In the genomic region with DNA sequence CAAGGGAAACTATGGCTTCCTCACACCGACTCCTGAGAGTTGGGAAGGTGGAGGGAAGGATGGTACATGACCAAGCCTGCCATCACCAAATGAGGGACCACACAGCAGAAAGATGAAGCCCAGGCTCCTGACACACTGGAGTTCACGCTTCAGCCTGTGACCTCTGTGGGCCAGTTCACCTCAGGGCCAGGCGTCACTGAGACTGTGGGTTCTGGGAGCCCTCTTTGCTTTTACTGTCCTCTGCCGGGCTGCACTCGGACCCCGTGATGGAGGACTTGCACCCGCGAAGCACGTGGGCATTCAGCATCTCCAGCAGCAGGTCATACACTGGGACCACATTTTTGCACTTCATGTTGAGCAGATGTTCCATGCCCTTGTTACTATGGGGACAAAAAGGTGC, we compare ENCODE assay signal across 19 cellular contexts.
DNase-seq lines count a peak whose midpoint lies in the region; ATAC-seq and TF ChIP-seq lines count a peak whose summit lies in the region.
"Had no signal": no experiment of that assay in that cellular context is flagged by ENCODE, and none has a peak within 500 bp of the region (broad histone marks: within the 10 kb centered on the region; RNA-seq: fewer than 3 reads in every experiment).

No MANE protein-coding gene starts in this region.

- no peak overlapping the region for H3K4me3 Mint-ChIP-seq in activated T-helper 2 cell treated with anti-CD3 and anti-CD28 coated beads, Interferon-gamma antibody, Interleukin-2, Interleukin-4, amounts not matched to agents 10 μg/mL and 5 μg/mL and 100 μg/mL, durations not matched to agents 14 hours and 24 hours and 36 hours (ENCODE audit: low read depth)
- H3K4me3 Mint-ChIP-seq: activated CD4-positive, alpha-beta memory T cell treated with anti-CD3 and anti-CD28 coated beads for 36 hours had no signal

- H3K4me3 ChIP-seq in left ventricle myocardium inferior (no peak overlapping the region), mesenchymal stem cell (ENCODE audit: insufficient read depth in 1 of 2, low read depth in 1 of 2, low read length in 2 of 2) (no peak overlapping the region), coronary artery (no peak overlapping the region)
- H3K4me3 ChIP-seq: gastroesophageal sphincter, smooth muscle cell had no signal

- H2BK12ac ChIP-seq in mesenchymal stem cell (ENCODE audit: low read length in 2 of 2), result peak overlapping the region; percentile 22 to 72

- H3K36me3 ChIP-seq in left ventricle myocardium inferior (peaks cover 36% of the 10 kb centered on the region), mesenchymal stem cell (ENCODE audit: control insufficient read depth in 1 of 2, insufficient read depth in 2 of 2, low read depth in 1 of 2, low read length in 2 of 2) (peaks cover 0 to 6% of the 10 kb centered on the region in 2 experiments)

- no peaks in the 10 kb centered on the region for H3K9me3 ChIP-seq in left ventricle myocardium inferior (replicated peaks)
- no peaks in the 10 kb centered on the region for H3K9me3 ChIP-seq in mesenchymal stem cell (ENCODE audit: control insufficient read depth, low read length)
- H3K9me3 ChIP-seq: Caco-2, gastroesophageal sphincter had no signal

- ATAC-seq in HG03520 (IDR thresholded peaks at IDR 0.05; ENCODE audit: unreplicated experiment) (no peak), GM18502 (IDR thresholded peaks at IDR 0.05; ENCODE audit: poor library complexity, unreplicated experiment) (no peak)
- ATAC-seq: gastroesophageal sphincter, HepG2 had no signal

- H3K4ac ChIP-seq in mesenchymal stem cell (ENCODE audit: low read depth in 1 of 2, low read length in 2 of 2), result peak overlapping the region in 1 of 2 experiments; percentile 87

- H2BK5ac ChIP-seq in mesenchymal stem cell (ENCODE audit: low read depth, low read length, poor library complexity, severe bottlenecking), result peak overlapping the region; percentile 19

- DNase-seq in left ventricle myocardium inferior, result no peak
- DNase-seq in cardiac septum (ENCODE audit: low spot score), result no peak
- DNase-seq in activated T-helper 2 cell treated with anti-CD3 and anti-CD28 coated beads, Interferon-gamma antibody, Interleukin-2, Interleukin-4, amounts not matched to agents 10 μg/mL and 5 μg/mL and 100 μg/mL, durations not matched to agents 14 hours and 24 hours and 36 hours (ENCODE audit: low spot score), result no peak
- no peak for DNase-seq in mesenchymal stem cell
- DNase-seq in medulla oblongata (ENCODE audit: extremely low spot score), result no peak
- no peak for DNase-seq in coronary artery (ENCODE audit: low spot score)
- DNase-seq: amygdala, Caco-2, midbrain, NCI-H2029, NCI-H510A treated with DMSO at 0.1 percent for 48 hours, nucleus accumbens, SW 1271 had no signal

- H3K4me1 Mint-ChIP-seq in activated T-helper 2 cell treated with anti-CD3 and anti-CD28 coated beads, Interferon-gamma antibody, Interleukin-2, Interleukin-4, amounts not matched to agents 10 μg/mL and 5 μg/mL and 100 μg/mL, durations not matched to agents 14 hours and 24 hours and 36 hours (ENCODE audit: low read depth), result peaks cover 25% of the 10 kb centered on the region

- H2AK5ac ChIP-seq in mesenchymal stem cell (ENCODE audit: low read length, severe bottlenecking), result peak overlapping the region; percentile 47

- peak overlapping the region; percentile 39 for H4K8ac ChIP-seq in mesenchymal stem cell (ENCODE audit: low read length)

- TF ChIP-seq CTCF in left ventricle myocardium inferior (IDR thresholded peaks at IDR 0.05; ENCODE audit: borderline replicate concordance) (no peak), coronary artery (IDR thresholded peaks at IDR 0.05) (no peak)

- H3K23ac ChIP-seq in mesenchymal stem cell (ENCODE audit: low read length in 2 of 2), result no peak overlapping the region

- H3K27me3 Mint-ChIP-seq in activated T-helper 2 cell treated with anti-CD3 and anti-CD28 coated beads, Interferon-gamma antibody, Interleukin-2, Interleukin-4, amounts not matched to agents 10 μg/mL and 5 μg/mL and 100 μg/mL, durations not matched to agents 14 hours and 24 hours and 36 hours (ENCODE audit: low read depth), result peaks cover 18% of the 10 kb centered on the region
- H3K27me3 Mint-ChIP-seq: activated CD4-positive, alpha-beta memory T cell treated with anti-CD3 and anti-CD28 coated beads for 36 hours had no signal

- H3K14ac ChIP-seq in mesenchymal stem cell (ENCODE audit: low read length in 2 of 2), result peak overlapping the region in 1 of 2 experiments; percentile 31

- intact Hi-C loops in left ventricle myocardium inferior (cut with micrococcal nuclease) (no loop called here), cardiac septum (cut with DNase I) (no loop called here)
- intact Hi-C loops in activated T-helper 2 cell treated with anti-CD3 and anti-CD28 coated beads, Interferon-gamma antibody, Interleukin-2, Interleukin-4, amounts not matched to agents 10 μg/mL and 5 μg/mL and 100 μg/mL, durations not matched to agents 14 hours and 24 hours and 36 hours (cut with micrococcal nuclease), result loop anchor here (1.0 to 5.0 kb wide), 4 partner anchors 34 to 190 kb away; no protein-coding TSS in a partner anchor

- H3K27ac ChIP-seq in left ventricle myocardium inferior (replicated peaks), result peak overlapping the region; percentile 79
- H3K27ac ChIP-seq in mesenchymal stem cell (ENCODE audit: low read length, poor library complexity, severe bottlenecking), result peak overlapping the region; percentile 39
- no peak overlapping the region for H3K27ac ChIP-seq in coronary artery
- H3K27ac ChIP-seq: gastroesophageal sphincter had no signal

- peak overlapping the region; percentile 50 to 86 for H3K18ac ChIP-seq in mesenchymal stem cell (ENCODE audit: low read depth in 1 of 2, low read length in 2 of 2)

- H3K9me3 Mint-ChIP-seq in activated T-helper 2 cell treated with anti-CD3 and anti-CD28 coated beads, Interferon-gamma antibody, Interleukin-2, Interleukin-4, amounts not matched to agents 10 μg/mL and 5 μg/mL and 100 μg/mL, durations not matched to agents 14 hours and 24 hours and 36 hours, result no peaks in the 10 kb centered on the region
- H3K9me3 Mint-ChIP-seq: activated CD4-positive, alpha-beta memory T cell treated with anti-CD3 and anti-CD28 coated beads for 36 hours had no signal

- H3K79me1 ChIP-seq in mesenchymal stem cell (replicated peaks; ENCODE audit: low read length, poor library complexity, severe bottlenecking), result peaks cover 3% of the 10 kb centered on the region

- H3K4me1 ChIP-seq in left ventricle myocardium inferior (peaks cover 29% of the 10 kb centered on the region), mesenchymal stem cell (ENCODE audit: control insufficient read depth, insufficient read depth, low read depth, low read length) (peaks cover 33% of the 10 kb centered on the region)
- H3K4me1 ChIP-seq: Caco-2, gastroesophageal sphincter had no signal

- 97% methylated on average over 9 of the region's 9 CpGs for WGBS in mesenchymal stem cell

- no peak overlapping the region for H2AFZ ChIP-seq in mesenchymal stem cell (ENCODE audit: low read depth, low read length)

- peaks cover 7% of the 10 kb centered on the region for H3K36me3 Mint-ChIP-seq in activated T-helper 2 cell treated with anti-CD3 and anti-CD28 coated beads, Interferon-gamma antibody, Interleukin-2, Interleukin-4, amounts not matched to agents 10 μg/mL and 5 μg/mL and 100 μg/mL, durations not matched to agents 14 hours and 24 hours and 36 hours (ENCODE audit: low read depth)

- no peak overlapping the region for H2BK120ac ChIP-seq in mesenchymal stem cell (ENCODE audit: low read depth, low read length)

- H4K91ac ChIP-seq in mesenchymal stem cell (ENCODE audit: low read length), result peak overlapping the region; percentile 85

- H3K9ac ChIP-seq in mesenchymal stem cell (ENCODE audit: low read length), result no peak overlapping the region

- H3K27me3 ChIP-seq in left ventricle myocardium inferior (ENCODE audit: low read depth) (no peaks in the 10 kb centered on the region), mesenchymal stem cell (ENCODE audit: control insufficient read depth in 1 of 2, insufficient read depth in 1 of 2, low read length in 2 of 2) (peaks cover 0 to 37% of the 10 kb centered on the region in 2 experiments)
- H3K27me3 ChIP-seq: gastroesophageal sphincter had no signal

- H3K4me2 ChIP-seq in mesenchymal stem cell (ENCODE audit: low read length, poor library complexity, severe bottlenecking), result no peak overlapping the region
- H3K4me2 ChIP-seq: smooth muscle cell had no signal

- H3K27ac Mint-ChIP-seq in activated T-helper 2 cell treated with anti-CD3 and anti-CD28 coated beads, Interferon-gamma antibody, Interleukin-2, Interleukin-4, amounts not matched to agents 10 μg/mL and 5 μg/mL and 100 μg/mL, durations not matched to agents 14 hours and 24 hours and 36 hours, result peak overlapping the region; percentile 78

- H2BK15ac ChIP-seq in mesenchymal stem cell (ENCODE audit: low read depth, poor library complexity, severe bottlenecking), result no peak overlapping the region

Comparison
In these comparisons a context has a peak if more than half of its experiments do, and no peak if none do; other contexts are left out.
1. H3K27ac ChIP-seq: peak in left ventricle myocardium inferior (single experiment) and mesenchymal stem cell (single experiment); none in coronary artery (0 of 2).